In genomic region chr5:42949348-42950090, GRCh38 we compare ENCODE assay signal across 8 cellular contexts.
A peak's percentile ranks its signal among the peaks of the same experiment; 100 is the strongest.
DNase-seq lines count a peak whose midpoint lies in the region; ATAC-seq and TF ChIP-seq lines count a peak whose summit lies in the region.

No MANE protein-coding gene starts in this region.

- H3K27me3 Mint-ChIP-seq in activated naive CD8-positive, alpha-beta T cell treated with anti-CD3 and anti-CD28 coated beads, Interleukin-2, amount 10 ng/mL, durations not matched to agents 7 days and 5 days: no peaks in the 10 kb centered on the region

- H3K27me3 ChIP-seq in BE2C: peaks cover 70% of the 10 kb centered on the region
- H3K27me3 ChIP-seq in right atrium auricular region: peaks cover 13 to 19% of the 10 kb centered on the region in 2 donors

- no peaks in the 10 kb centered on the region for H3K9me3 Mint-ChIP-seq in activated naive CD8-positive, alpha-beta T cell treated with anti-CD3 and anti-CD28 coated beads, Interleukin-2, amount 10 ng/mL, durations not matched to agents 7 days and 5 days

- H3K4me3 Mint-ChIP-seq in activated naive CD8-positive, alpha-beta T cell treated with anti-CD3 and anti-CD28 coated beads, Interleukin-2, amount 10 ng/mL, durations not matched to agents 7 days and 5 days: peak overlapping the region; percentile 96

- POLR2A ChIA-PET in activated naive CD8-positive, alpha-beta T cell treated with anti-CD3 and anti-CD28 coated beads, Interleukin-2, amount 10 ng/mL, durations not matched to agents 7 days and 5 days (lab: Charles Lee): interaction anchor here (0.8 to 9.0 kb wide), 19 partner anchors 10 to 1046 kb away, joined by 3 to 303 read pairs (median 5); partner anchors contain the start of genes ANXA2R, RIMOC1, TMEM267 and ZNF131

- peak; percentile 68 for DNase-seq in BE2C
- peak; percentile 48 for DNase-seq in T follicular helper cell (ENCODE audit: low read depth)
- DNase-seq in activated naive CD8-positive, alpha-beta T cell treated with anti-CD3 and anti-CD28 coated beads, Interleukin-2, amount 10 ng/mL, durations not matched to agents 7 days and 5 days: peak; percentile 67
- peak; percentile 65 for DNase-seq in right atrium auricular region (ENCODE audit: low spot score)
- peak; percentile 39 for DNase-seq in stimulated activated CD4-positive, alpha-beta T cell treated with anti-CD3 and anti-CD28 coated beads, Interleukin-4, amount 100 ng/mL, for 1 hour
- DNase-seq in NCI-H446 (lab: John Stamatoyannopoulos, UW): no peak

- TF ChIP-seq CTCF in BE2C (IDR thresholded peaks at IDR 0.05; ENCODE audit: low read depth, low read length): peak; percentile 59
- TF ChIP-seq CTCF in right atrium auricular region (IDR thresholded peaks at IDR 0.05): peak in 1 of 2 donors; percentile 48

- H3K36me3 Mint-ChIP-seq in activated naive CD8-positive, alpha-beta T cell treated with anti-CD3 and anti-CD28 coated beads, Interleukin-2, amount 10 ng/mL, durations not matched to agents 7 days and 5 days: peaks cover 13% of the 10 kb centered on the region

- peaks cover 23% of the 10 kb centered on the region for H3K4me1 Mint-ChIP-seq in activated naive CD8-positive, alpha-beta T cell treated with anti-CD3 and anti-CD28 coated beads, Interleukin-2, amount 10 ng/mL, durations not matched to agents 7 days and 5 days

- no peaks in the 10 kb centered on the region for H3K9me3 ChIP-seq in BE2C
- peaks cover 0 to 19% of the 10 kb centered on the region in 2 donors for H3K9me3 ChIP-seq in right atrium auricular region

- H3K4me1 ChIP-seq in BE2C (no peaks in the 10 kb centered on the region), right atrium auricular region (peaks cover 0 to 38% of the 10 kb centered on the region in 2 donors)

- H3K4me3 ChIP-seq in BE2C (ENCODE audit: low read depth, low read length) (no peak overlapping the region), right atrium auricular region (peak overlapping the region; percentile 25 to 60)

- peak overlapping the region; percentile 89 for H3K27ac ChIP-seq in right atrium auricular region

- peak; percentile 58 for ATAC-seq in GM19324 (IDR thresholded peaks at IDR 0.05; ENCODE audit: low FRiP score, unreplicated experiment)
- ATAC-seq in HG03432 (IDR thresholded peaks at IDR 0.05; ENCODE audit: unreplicated experiment): peak; percentile 62
- ATAC-seq in activated naive CD8-positive, alpha-beta T cell treated with anti-CD3 and anti-CD28 coated beads, Interleukin-2, amount 10 ng/mL, durations not matched to agents 7 days and 5 days (ENCODE audit: low read depth): peak; percentile 40

- H3K36me3 ChIP-seq in BE2C (no peaks in the 10 kb centered on the region), right atrium auricular region (no peaks in the 10 kb centered on the region)

- peak overlapping the region; percentile 100 for H3K27ac Mint-ChIP-seq in activated naive CD8-positive, alpha-beta T cell treated with anti-CD3 and anti-CD28 coated beads, Interleukin-2, amount 10 ng/mL, durations not matched to agents 7 days and 5 days

Comparison
In these comparisons a context has a peak if more than half of its experiments do, and no peak if none do; other contexts are left out.
1. DNase-seq: peak in BE2C (single experiment), T follicular helper cell (single experiment), activated naive CD8-positive, alpha-beta T cell treated with anti-CD3 and anti-CD28 coated beads, Interleukin-2, amount 10 ng/mL, durations not matched to agents 7 days and 5 days (single experiment), right atrium auricular region (single experiment) and stimulated activated CD4-positive, alpha-beta T cell treated with anti-CD3 and anti-CD28 coated beads, Interleukin-4, amount 100 ng/mL, for 1 hour (single experiment); none in NCI-H446 (0 of 2).
2. Peak in every context shown above with its lines, with median percentiles within 50 percentile points of each other: ATAC-seq.